Comparison of ENCODE assay signal across 16 cellular contexts in genomic region chr12:131833288-131833895, GRCh38. TPM values are rescaled to one million over a fixed set of nuclear protein-coding genes. Genes with fewer than 3 reads are reported as not detected.
DNase-seq lines count a peak whose midpoint lies in the region; ATAC-seq, FAIRE-seq and TF ChIP-seq lines count a peak whose summit lies in the region.
"Had no signal": no experiment of that assay in that cellular context is flagged by ENCODE, and none has a peak within 500 bp of the region (broad histone marks: within the 10 kb centered on the region; RNA-seq: fewer than 3 reads in every experiment).

No MANE protein-coding gene starts in this region.

- no peak for TF ChIP-seq RAD21 in HepG2 (CRISPR knock-in tag; IDR thresholded peaks at IDR 0.05)

- 65% methylated on average over 20 of the region's 23 CpGs for WGBS in HepG2 (ENCODE audit: low lambda C conversion rate)
- WGBS in right lobe of liver (ENCODE audit: insufficient coverage, low coverage, low lambda C conversion rate, missing lambda C conversion rate) = no CpG with 5 or more reads among the region's 23 CpGs

- no peak overlapping the region for H3K27ac ChIP-seq in HepG2 (ENCODE audit: extremely low read length, insufficient read depth, low read length)
- H3K27ac ChIP-seq in right lobe of liver = no peak overlapping the region

- no peak overlapping the region for H3K9ac ChIP-seq in HepG2 (ENCODE audit: insufficient read depth, low read depth, low read length)

- peak overlapping the region in 4 of 5 experiments; percentile 33 to 58 (median 46) for H3K4me3 Mint-ChIP-seq in brain
- peak overlapping the region in 2 of 3 experiments; percentile 52 to 54 for H3K4me3 Mint-ChIP-seq in nephron

- CTCF ChIA-PET in HepG2 (lab: Yijun Ruan, JAX; ENCODE audit: low intra/inter-chr PET ratio, low total read pairs) = no interaction called here

- H3K4me3 ChIP-seq in HepG2 (replicated peaks in 1 of 3; ENCODE audit: insufficient read depth in 1 of 3, low read depth in 2 of 3, low read length in 3 of 3) = no peak overlapping the region
- H3K4me3 ChIP-seq in right lobe of liver = no peak overlapping the region
- H3K4me3 ChIP-seq in HAP-1 = no peak overlapping the region

- H3K4me1 Mint-ChIP-seq in brain = peaks cover 40% of the 10 kb centered on the region
- no peaks in the 10 kb centered on the region for H3K4me1 Mint-ChIP-seq in nephron

- no peak overlapping the region for H2AFZ ChIP-seq in HepG2 (ENCODE audit: low read length)

- intact Hi-C loops in HepG2 (cut with micrococcal nuclease; ENCODE audit: unreplicated experiment) = loop anchor here (10.0 kb wide), 4 partner anchors 61 to 729 kb away; partner anchors contain the start of genes PUS1 and ULK1
- intact Hi-C loops in right lobe of liver (cut with DNase I) = no loop called here

- FAIRE-seq in HepG2 (lab: Jason Lieb, UNC) = no peak
- FAIRE-seq: A204.1, GM12891, GM19239, RCC 7860 had no signal

- H3K27ac Mint-ChIP-seq in brain (peak overlapping the region in 4 of 5 experiments; percentile 7 to 75 (median 71)), nephron (peak overlapping the region in 1 of 3 experiments; percentile 18)
- H3K27ac Mint-ChIP-seq: CD4-positive, alpha-beta memory T cell had no signal

- H3K27me3 Mint-ChIP-seq in brain (no peaks in the 10 kb centered on the region), nephron (ENCODE audit: low read depth) (peaks cover 49% of the 10 kb centered on the region)

- no peak overlapping the region for H3K4me2 ChIP-seq in HepG2 (ENCODE audit: low read depth, low read length)

- H3K9me3 ChIP-seq in HepG2 (ENCODE audit: low read length) = no peaks in the 10 kb centered on the region
- H3K9me3 ChIP-seq in right lobe of liver = no peaks in the 10 kb centered on the region
- no peaks in the 10 kb centered on the region for H3K9me3 ChIP-seq in HAP-1

- no TSS peak for BruUV-seq in HepG2 (replicated peaks; lab: Mats Ljungman, UMichigan)

- POLR2A ChIA-PET in HepG2 (lab: Yijun Ruan, JAX) = no interaction called here

- no peak for TF ChIP-seq POLR2A in HepG2 (IDR thresholded peaks at IDR 0.05; ENCODE audit: insufficient read depth in 1 of 2, low read depth in 2 of 2, low read length in 2 of 2)
- no peak for TF ChIP-seq POLR2A in right lobe of liver (IDR thresholded peaks at IDR 0.05)

- no peaks in the 10 kb centered on the region for H4K20me1 ChIP-seq in HepG2 (ENCODE audit: insufficient read depth, low read length)

- in situ Hi-C loops in HepG2 (cut with HindIII; ENCODE audit: extremely low pct_ligation_motif_present, low pct_unique_long_range_greater_than_20kb) (loop anchor here (10.0 to 25.0 kb wide), 2 partner anchors 219 to 721 kb away; no protein-coding TSS in a partner anchor), HAP-1 (cut with MboI; ENCODE audit: low sequenced_read_pairs) (no loop called here)

- no peaks in the 10 kb centered on the region for H3K79me2 ChIP-seq in HepG2 (ENCODE audit: insufficient read depth, low read length)

- H3K9me3 Mint-ChIP-seq in brain = peaks cover 0 to 4% (median 0%) of the 10 kb centered on the region in 5 experiments
- H3K9me3 Mint-ChIP-seq in nephron = no peaks in the 10 kb centered on the region
- H3K9me3 Mint-ChIP-seq: CD4-positive, alpha-beta memory T cell had no signal

- no peak for ATAC-seq in HepG2
- no peak for ATAC-seq in right lobe of liver

- no peak for TF ChIP-seq EP300 in HepG2 (IDR thresholded peaks at IDR 0.05; ENCODE audit: low read depth in 2 of 2, low read length in 2 of 2)
- TF ChIP-seq EP300 in HepG2 (CRISPR knock-in tag; IDR thresholded peaks at IDR 0.05; ENCODE audit: borderline replicate concordance) = no peak

- H3K36me3 ChIP-seq in HepG2 (replicated peaks in 1 of 2; ENCODE audit: control insufficient read depth in 1 of 2, insufficient read depth in 2 of 2, low read length in 2 of 2) = no peaks in the 10 kb centered on the region
- H3K36me3 ChIP-seq in right lobe of liver = no peaks in the 10 kb centered on the region
- H3K36me3 ChIP-seq in HAP-1 (replicated peaks) = no peaks in the 10 kb centered on the region

- peaks cover 5 to 38% of the 10 kb centered on the region in 2 experiments for H3K27me3 ChIP-seq in HepG2 (ENCODE audit: control insufficient read depth in 1 of 2, insufficient read depth in 2 of 2, low read length in 2 of 2)
- H3K27me3 ChIP-seq in right lobe of liver = peaks cover 0 to 16% of the 10 kb centered on the region in 2 donors
- no peaks in the 10 kb centered on the region for H3K27me3 ChIP-seq in HAP-1 (ENCODE audit: low read depth)

- H3K4me1 ChIP-seq in HepG2 (ENCODE audit: insufficient read depth, low read length) (peaks cover 52% of the 10 kb centered on the region), right lobe of liver (peaks cover 0 to 23% (median 0%) of the 10 kb centered on the region in 4 donors), HAP-1 (peaks cover 4% of the 10 kb centered on the region)

- DNase-seq in HepG2 (ENCODE audit: low spot score) (no peak), right lobe of liver (no peak), AML-193 (lab: John Stamatoyannopoulos, UW) (no peak), HAP-1 (ENCODE audit: low spot score in 2 of 2) (no peak), RKO (ENCODE audit: low spot score) (no peak)
- DNase-seq in activated effector memory CD4-positive, alpha-beta T cell treated with anti-CD3 and anti-CD28 coated beads, Interleukin-2, amount 50 U/mL, for 16 hours = no peak
- DNase-seq: CD4-positive, alpha-beta memory T cell; DMS79; NCI-H2171; NCI-H510A had no signal

- no peaks in the 10 kb centered on the region for H3K36me3 Mint-ChIP-seq in brain
- no peaks in the 10 kb centered on the region for H3K36me3 Mint-ChIP-seq in nephron (ENCODE audit: low read depth)
- H3K36me3 Mint-ChIP-seq: CD4-positive, alpha-beta memory T cell had no signal

- TF ChIP-seq CTCF in HepG2 (CRISPR knock-in tag; IDR thresholded peaks at IDR 0.05) (no peak), right lobe of liver (IDR thresholded peaks at IDR 0.05) (no peak), brain (conservative IDR thresholded peaks at IDR 0.05) (no peak), nephron (IDR thresholded peaks at IDR 0.05; ENCODE audit: unreplicated experiment in 3 of 3) (no peak)

TF ChIP-seq in HepG2, 621 proteins besides CTCF, POLR2A, EP300 and RAD21 (continues in another document):
- TF ChIP-seq, protein P1, sequence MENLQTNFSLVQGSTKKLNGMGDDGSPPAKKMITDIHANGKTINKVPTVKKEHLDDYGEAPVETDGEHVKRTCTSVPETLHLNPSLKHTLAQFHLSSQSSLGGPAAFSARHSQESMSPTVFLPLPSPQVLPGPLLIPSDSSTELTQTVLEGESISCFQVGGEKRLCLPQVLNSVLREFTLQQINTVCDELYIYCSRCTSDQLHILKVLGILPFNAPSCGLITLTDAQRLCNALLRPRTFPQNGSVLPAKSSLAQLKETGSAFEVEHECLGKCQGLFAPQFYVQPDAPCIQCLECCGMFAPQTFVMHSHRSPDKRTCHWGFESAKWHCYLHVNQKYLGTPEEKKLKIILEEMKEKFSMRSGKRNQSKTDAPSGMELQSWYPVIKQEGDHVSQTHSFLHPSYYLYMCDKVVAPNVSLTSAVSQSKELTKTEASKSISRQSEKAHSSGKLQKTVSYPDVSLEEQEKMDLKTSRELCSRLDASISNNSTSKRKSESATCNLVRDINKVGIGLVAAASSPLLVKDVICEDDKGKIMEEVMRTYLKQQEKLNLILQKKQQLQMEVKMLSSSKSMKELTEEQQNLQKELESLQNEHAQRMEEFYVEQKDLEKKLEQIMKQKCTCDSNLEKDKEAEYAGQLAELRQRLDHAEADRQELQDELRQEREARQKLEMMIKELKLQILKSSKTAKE (CRISPR knock-in tag; IDR thresholded peaks at IDR 0.05; ENCODE audit: borderline replicate concordance) = no peak
- no peak for TF ChIP-seq IRF1 (CRISPR knock-in tag; IDR thresholded peaks at IDR 0.05; ENCODE audit: low read depth)
- TF ChIP-seq SP5 (CRISPR knock-in tag; IDR thresholded peaks at IDR 0.05; ENCODE audit: borderline replicate concordance, low read depth) = no peak
- peak; percentile 45 for TF ChIP-seq ZNF629 (CRISPR knock-in tag; conservative IDR thresholded peaks at IDR 0.05)
- peak; percentile 92 for TF ChIP-seq ZNF768 (CRISPR knock-in tag; IDR thresholded peaks at IDR 0.05)

RNA-seq across cellular contexts. Expression of gene MMP17, which starts 5.2 kb away (rescaled TPM):
- total RNA-seq in HepG2 (2016; rRNA removed; fragmentation: Illumina TruSeq; extraction: Trizol) (0.38 and 0.80 TPM in 2 replicates), right lobe of liver (1 to 10 TPM in 2 of 6 experiments, under 1 TPM in 4; 0.58 to 3.9 (median 0.73) TPM)
- 0.79 and 1.1 TPM in 2 replicates for total RNA-seq in HepG2 (2016; cell fraction: cytosol; rRNA removed; fragmentation: Illumina TruSeq; extraction: Trizol; ENCODE audit: low read depth)
- total RNA-seq in HepG2 (2016; cell fraction: insoluble cytoplasmic fraction; rRNA removed; fragmentation: Illumina TruSeq; extraction: Trizol) = 0.36 and 0.78 TPM in 2 replicates
- total RNA-seq in HepG2 (2016; cell fraction: membrane; rRNA removed; fragmentation: Illumina TruSeq; extraction: Trizol) = 1.2 and 1.4 TPM in 2 replicates
- total RNA-seq in HepG2 (2016; cell fraction: nucleus; rRNA removed; fragmentation: Illumina TruSeq; extraction: Trizol) = 0.69 and 0.75 TPM in 2 replicates
- polyA plus RNA-seq in HepG2 (2011; rRNA removed) (0.55 and 2.0 TPM in 2 replicates), brain (ENCODE audit: insufficient read depth, low read depth, low replicate concordance) (15.5 TPM)
- 0.69 and 1.1 TPM in 2 replicates for polyA plus RNA-seq in HepG2 (2011; cell fraction: cytosol; rRNA removed)
- 3.2 and 5.2 TPM in 2 replicates for polyA plus RNA-seq in HepG2 (2011; cell fraction: nucleus; rRNA removed)
- polyA plus RNA-seq in HepG2 (2012) = 0.24 and 0.57 TPM in 2 replicates
- polyA plus RNA-seq in HepG2 (2016; cell fraction: cytosol; fragmentation: Illumina TruSeq; extraction: Trizol; ENCODE audit: low read depth) = 0.80 and 1.2 TPM in 2 replicates
- 0.53 and 1.4 TPM in 2 replicates for polyA plus RNA-seq in HepG2 (2016; cell fraction: insoluble cytoplasmic fraction; fragmentation: Illumina TruSeq; extraction: Trizol; ENCODE audit: low read depth)
- polyA plus RNA-seq in HepG2 (2016; cell fraction: membrane; fragmentation: Illumina TruSeq; extraction: Trizol; ENCODE audit: low read depth) = 1.5 and 2.6 TPM in 2 replicates
- 2.1 and 2.8 TPM in 2 replicates for polyA plus RNA-seq in HepG2 (2016; cell fraction: nucleus; fragmentation: Illumina TruSeq; extraction: Trizol; ENCODE audit: insufficient read depth, low read depth)
- polyA minus RNA-seq in HepG2 (2011; rRNA and poly(A)+ RNA removed; ENCODE audit: low replicate concordance) = 0.70 and 1.1 TPM in 2 replicates
- 1.5 TPM in 1 of 2 replicates, not detected in the other for polyA minus RNA-seq in HepG2 (2011; cell fraction: cytosol; rRNA and poly(A)+ RNA removed)
- 1.4 and 2.6 TPM in 2 replicates for polyA minus RNA-seq in HepG2 (2011; cell fraction: nucleus; rRNA and poly(A)+ RNA removed)
- polyA plus RNA-seq: CD4-positive, alpha-beta memory T cell had no signal
